Comparison of ENCODE assay signal across 2 cellular contexts in genomic region chr4:76584235-76585152, GRCh38.
TF ChIP-seq lines count a peak whose summit lies in the region.

No MANE protein-coding gene starts in this region.

TF ChIP-seq in SK-N-SH, 30 proteins besides CTCF, POLR2A, EP300 and RAD21 (continued from another document):
- no peak for TF ChIP-seq REST (IDR thresholded peaks at IDR 0.05; ENCODE audit: low read depth, low read length)
- TF ChIP-seq YY1 (IDR thresholded peaks at IDR 0.05; ENCODE audit: low read depth) = no peak
- TF ChIP-seq CHD2 (IDR thresholded peaks at IDR 0.05; ENCODE audit: low read length, partially characterized antibody) = no peak
- TF ChIP-seq USF2 (IDR thresholded peaks at IDR 0.05; ENCODE audit: borderline replicate concordance, low read depth, low read length) = no peak
- TF ChIP-seq USF1 (IDR thresholded peaks at IDR 0.05; ENCODE audit: borderline replicate concordance, low read depth) = no peak
- TF ChIP-seq TEAD4 (IDR thresholded peaks at IDR 0.05; ENCODE audit: borderline replicate concordance, insufficient read depth) = no peak
- no peak for TF ChIP-seq NRF1 (IDR thresholded peaks at IDR 0.05; ENCODE audit: low read depth, low read length)
- no peak for TF ChIP-seq RCOR1 (IDR thresholded peaks at IDR 0.05; ENCODE audit: low read length)
- no peak for TF ChIP-seq NFIC (IDR thresholded peaks at IDR 0.05; ENCODE audit: borderline replicate concordance)
- TF ChIP-seq FOSL2 (IDR thresholded peaks at IDR 0.05; ENCODE audit: borderline replicate concordance, low read depth) = no peak
- no peak for TF ChIP-seq IRF3 (IDR thresholded peaks at IDR 0.05; ENCODE audit: low read depth, low read length)
- TF ChIP-seq RXRA (IDR thresholded peaks at IDR 0.05; ENCODE audit: borderline replicate concordance, low read depth) = no peak
- no peak for TF ChIP-seq PBX3 (IDR thresholded peaks at IDR 0.05)

TF ChIP-seq in SK-N-SH treated with all-trans-retinoic acid at 6 μM for 48 hours, 23 proteins besides CTCF, POLR2A, EP300 and RAD21 (continued from another document):
- TF ChIP-seq CSRNP3 (CRISPR knock-in tag; IDR thresholded peaks at IDR 0.05) (no peak), ARNTL (CRISPR knock-in tag; IDR thresholded peaks at IDR 0.05; ENCODE audit: borderline replicate concordance, low read depth) (no peak), ZNF70 (CRISPR knock-in tag; IDR thresholded peaks at IDR 0.05) (no peak), OSR1 (CRISPR knock-in tag; IDR thresholded peaks at IDR 0.05) (no peak), POU6F1 (CRISPR knock-in tag; IDR thresholded peaks at IDR 0.05; ENCODE audit: borderline replicate concordance, low read depth) (no peak), ZFP30 (CRISPR knock-in tag; IDR thresholded peaks at IDR 0.05) (no peak), TOX (CRISPR knock-in tag; IDR thresholded peaks at IDR 0.05; ENCODE audit: borderline replicate concordance) (no peak), GLIS3 (CRISPR knock-in tag; IDR thresholded peaks at IDR 0.05) (no peak), SNAI2 (CRISPR knock-in tag; IDR thresholded peaks at IDR 0.05) (no peak), TSHZ2 (CRISPR knock-in tag; IDR thresholded peaks at IDR 0.05) (no peak; the same call in 1 of the 2 replicates), ZFP3 (CRISPR knock-in tag; IDR thresholded peaks at IDR 0.05) (no peak), CREB5 (CRISPR knock-in tag; IDR thresholded peaks at IDR 0.05; ENCODE audit: low read depth) (no peak), TCF4 (CRISPR knock-in tag; IDR thresholded peaks at IDR 0.05; ENCODE audit: borderline replicate concordance) (no peak), RARB (CRISPR knock-in tag; IDR thresholded peaks at IDR 0.05) (no peak), BACH2 (CRISPR knock-in tag; IDR thresholded peaks at IDR 0.05; ENCODE audit: borderline replicate concordance) (no peak), PATZ1 (CRISPR knock-in tag; IDR thresholded peaks at IDR 0.05; ENCODE audit: borderline replicate concordance) (no peak), CSDC2 (CRISPR knock-in tag; IDR thresholded peaks at IDR 0.05) (no peak)
TF ChIP-seq in SK-N-SH treated with all-trans-retinoic acid at 6 μM for 48 hours: peak in this region for 0.
